1 cellular context compared by ENCODE assay signal in the genomic region with DNA sequence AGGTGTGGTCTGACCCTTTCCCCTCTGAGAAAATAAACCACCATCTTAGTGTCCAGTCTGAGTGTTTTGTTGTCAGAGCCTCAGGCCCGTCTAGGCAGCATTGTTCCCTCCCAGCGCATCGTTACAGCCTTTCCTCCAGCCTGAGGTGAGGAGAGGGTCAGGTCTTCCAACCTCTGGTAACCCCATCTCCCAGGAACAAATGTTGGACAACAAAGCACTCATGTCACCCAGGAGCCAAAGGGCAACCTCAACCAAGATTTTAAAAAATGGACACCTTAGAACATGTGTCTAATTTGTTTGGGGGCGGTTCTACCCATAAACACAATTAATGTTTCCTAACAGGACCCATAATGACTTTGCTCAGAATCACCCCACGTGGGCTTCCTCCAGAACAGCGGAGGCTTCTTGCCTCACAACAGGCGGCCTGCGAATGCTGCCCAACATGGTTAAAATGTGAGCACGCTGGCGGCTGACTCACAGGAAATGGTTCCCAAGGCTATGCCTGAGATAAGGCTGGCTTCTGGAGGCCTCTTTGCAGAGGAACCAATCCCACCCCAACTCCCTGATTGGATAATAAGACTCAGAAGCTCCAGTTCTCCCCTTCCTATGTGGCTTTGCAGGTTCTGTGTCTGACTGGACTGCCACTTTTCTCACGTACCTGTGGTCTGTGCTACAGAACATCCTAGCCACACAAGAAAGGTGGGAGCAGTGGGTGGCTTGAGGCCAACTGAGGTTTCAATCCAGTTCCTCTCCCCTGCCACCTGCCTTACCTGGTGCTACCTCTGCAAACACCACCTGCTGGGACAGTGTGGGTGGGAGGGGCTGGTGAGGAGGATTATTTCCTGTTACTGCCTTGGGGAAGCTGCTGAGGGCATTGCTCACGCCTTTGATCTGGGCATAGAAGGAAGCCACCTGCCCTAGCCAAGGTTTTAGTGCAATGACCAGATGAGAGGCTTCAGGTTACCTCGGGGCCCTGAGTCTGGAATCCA.
A peak's percentile ranks its signal among the peaks of the same experiment; 100 is the strongest.
TF ChIP-seq lines count a peak whose summit lies in the region.

No MANE protein-coding gene starts in this region.

TF ChIP-seq in K562, 482 proteins besides CTCF, POLR2A, EP300 and RAD21 (continued from another document and continues in another):
- TF ChIP-seq, protein P1, sequence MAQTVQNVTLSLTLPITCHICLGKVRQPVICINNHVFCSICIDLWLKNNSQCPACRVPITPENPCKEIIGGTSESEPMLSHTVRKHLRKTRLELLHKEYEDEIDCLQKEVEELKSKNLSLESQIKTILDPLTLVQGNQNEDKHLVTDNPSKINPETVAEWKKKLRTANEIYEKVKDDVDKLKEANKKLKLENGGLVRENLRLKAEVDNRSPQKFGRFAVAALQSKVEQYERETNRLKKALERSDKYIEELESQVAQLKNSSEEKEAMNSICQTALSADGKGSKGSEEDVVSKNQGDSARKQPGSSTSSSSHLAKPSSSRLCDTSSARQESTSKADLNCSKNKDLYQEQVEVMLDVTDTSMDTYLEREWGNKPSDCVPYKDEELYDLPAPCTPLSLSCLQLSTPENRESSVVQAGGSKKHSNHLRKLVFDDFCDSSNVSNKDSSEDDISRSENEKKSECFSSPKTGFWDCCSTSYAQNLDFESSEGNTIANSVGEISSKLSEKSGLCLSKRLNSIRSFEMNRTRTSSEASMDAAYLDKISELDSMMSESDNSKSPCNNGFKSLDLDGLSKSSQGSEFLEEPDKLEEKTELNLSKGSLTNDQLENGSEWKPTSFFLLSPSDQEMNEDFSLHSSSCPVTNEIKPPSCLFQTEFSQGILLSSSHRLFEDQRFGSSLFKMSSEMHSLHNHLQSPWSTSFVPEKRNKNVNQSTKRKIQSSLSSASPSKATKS (CRISPR knock-in tag; IDR thresholded peaks at IDR 0.05) = no peak
- TF ChIP-seq ZNF384 (IDR thresholded peaks at IDR 0.05; ENCODE audit: low read depth, low read length) (no peak), NRF1 (conservative IDR thresholded peaks at IDR 0.05 in 1 of 2, IDR thresholded peaks at IDR 0.05 in 1 of 2) (peak; percentile 67 to 70), SMC3 (conservative IDR thresholded peaks at IDR 0.05; ENCODE audit: insufficient read depth, low read depth, low read length) (no peak), SAFB2 (IDR thresholded peaks at IDR 0.05; ENCODE audit: borderline replicate concordance, low read depth, low read length, severe bottlenecking) (no peak), ETS2 (tag; IDR thresholded peaks at IDR 0.05; ENCODE audit: borderline replicate concordance, poor library complexity, severe bottlenecking) (no peak), MECOM (CRISPR knock-in tag; IDR thresholded peaks at IDR 0.05) (peak; percentile 60; the same call in 1 of the 2 replicates), RNF2 (IDR thresholded peaks at IDR 0.05) (peak; percentile 91), ZNF134 (CRISPR knock-in tag; conservative IDR thresholded peaks at IDR 0.05) (peak; percentile 58; the same call in 1 of the 2 replicates), KAT2B (IDR thresholded peaks at IDR 0.05; ENCODE audit: low read depth, low read length) (no peak), ZNF174 (CRISPR knock-in tag; IDR thresholded peaks at IDR 0.05) (no peak), TARDBP (IDR thresholded peaks at IDR 0.05) (no peak), MAZ (CRISPR knock-in tag; conservative IDR thresholded peaks at IDR 0.05 in 1 of 2, IDR thresholded peaks at IDR 0.05 in 1 of 2) (peak in 1 of 2 experiments; percentile 10; a peak in 1 of 4 replicates), HEY1 (CRISPR knock-in tag; IDR thresholded peaks at IDR 0.05; ENCODE audit: borderline replicate concordance) (no peak), FUS (optimal IDR thresholded peaks at IDR 0.05; ENCODE audit: low read depth, low read length) (no peak), FOXK1 (CRISPR knock-in tag; IDR thresholded peaks at IDR 0.05; ENCODE audit: borderline replicate concordance) (no peak), SIN3A (IDR thresholded peaks at IDR 0.05; ENCODE audit: borderline replicate concordance in 2 of 2, control insufficient read depth in 1 of 2, low read depth in 2 of 2, low read length in 2 of 2) (no peak)
- TF ChIP-seq, protein P2, sequence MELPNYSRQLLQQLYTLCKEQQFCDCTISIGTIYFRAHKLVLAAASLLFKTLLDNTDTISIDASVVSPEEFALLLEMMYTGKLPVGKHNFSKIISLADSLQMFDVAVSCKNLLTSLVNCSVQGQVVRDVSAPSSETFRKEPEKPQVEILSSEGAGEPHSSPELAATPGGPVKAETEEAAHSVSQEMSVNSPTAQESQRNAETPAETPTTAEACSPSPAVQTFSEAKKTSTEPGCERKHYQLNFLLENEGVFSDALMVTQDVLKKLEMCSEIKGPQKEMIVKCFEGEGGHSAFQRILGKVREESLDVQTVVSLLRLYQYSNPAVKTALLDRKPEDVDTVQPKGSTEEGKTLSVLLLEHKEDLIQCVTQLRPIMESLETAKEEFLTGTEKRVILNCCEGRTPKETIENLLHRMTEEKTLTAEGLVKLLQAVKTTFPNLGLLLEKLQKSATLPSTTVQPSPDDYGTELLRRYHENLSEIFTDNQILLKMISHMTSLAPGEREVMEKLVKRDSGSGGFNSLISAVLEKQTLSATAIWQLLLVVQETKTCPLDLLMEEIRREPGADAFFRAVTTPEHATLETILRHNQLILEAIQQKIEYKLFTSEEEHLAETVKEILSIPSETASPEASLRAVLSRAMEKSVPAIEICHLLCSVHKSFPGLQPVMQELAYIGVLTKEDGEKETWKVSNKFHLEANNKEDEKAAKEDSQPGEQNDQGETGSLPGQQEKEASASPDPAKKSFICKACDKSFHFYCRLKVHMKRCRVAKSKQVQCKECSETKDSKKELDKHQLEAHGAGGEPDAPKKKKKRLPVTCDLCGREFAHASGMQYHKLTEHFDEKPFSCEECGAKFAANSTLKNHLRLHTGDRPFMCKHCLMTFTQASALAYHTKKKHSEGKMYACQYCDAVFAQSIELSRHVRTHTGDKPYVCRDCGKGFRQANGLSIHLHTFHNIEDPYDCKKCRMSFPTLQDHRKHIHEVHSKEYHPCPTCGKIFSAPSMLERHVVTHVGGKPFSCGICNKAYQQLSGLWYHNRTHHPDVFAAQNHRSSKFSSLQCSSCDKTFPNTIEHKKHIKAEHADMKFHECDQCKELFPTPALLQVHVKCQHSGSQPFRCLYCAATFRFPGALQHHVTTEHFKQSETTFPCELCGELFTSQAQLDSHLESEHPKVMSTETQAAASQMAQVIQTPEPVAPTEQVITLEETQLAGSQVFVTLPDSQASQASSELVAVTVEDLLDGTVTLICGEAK (IDR thresholded peaks at IDR 0.05) = peak; percentile 30; the same call in 1 of the 2 replicates
- TF ChIP-seq, protein P2 (CRISPR knock-in tag; IDR thresholded peaks at IDR 0.05) = no peak
- TF ChIP-seq, protein P3, sequence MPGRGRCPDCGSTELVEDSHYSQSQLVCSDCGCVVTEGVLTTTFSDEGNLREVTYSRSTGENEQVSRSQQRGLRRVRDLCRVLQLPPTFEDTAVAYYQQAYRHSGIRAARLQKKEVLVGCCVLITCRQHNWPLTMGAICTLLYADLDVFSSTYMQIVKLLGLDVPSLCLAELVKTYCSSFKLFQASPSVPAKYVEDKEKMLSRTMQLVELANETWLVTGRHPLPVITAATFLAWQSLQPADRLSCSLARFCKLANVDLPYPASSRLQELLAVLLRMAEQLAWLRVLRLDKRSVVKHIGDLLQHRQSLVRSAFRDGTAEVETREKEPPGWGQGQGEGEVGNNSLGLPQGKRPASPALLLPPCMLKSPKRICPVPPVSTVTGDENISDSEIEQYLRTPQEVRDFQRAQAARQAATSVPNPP (IDR thresholded peaks at IDR 0.05; ENCODE audit: borderline replicate concordance, insufficient read depth, insufficient read length) = no peak
- TF ChIP-seq, protein P4, sequence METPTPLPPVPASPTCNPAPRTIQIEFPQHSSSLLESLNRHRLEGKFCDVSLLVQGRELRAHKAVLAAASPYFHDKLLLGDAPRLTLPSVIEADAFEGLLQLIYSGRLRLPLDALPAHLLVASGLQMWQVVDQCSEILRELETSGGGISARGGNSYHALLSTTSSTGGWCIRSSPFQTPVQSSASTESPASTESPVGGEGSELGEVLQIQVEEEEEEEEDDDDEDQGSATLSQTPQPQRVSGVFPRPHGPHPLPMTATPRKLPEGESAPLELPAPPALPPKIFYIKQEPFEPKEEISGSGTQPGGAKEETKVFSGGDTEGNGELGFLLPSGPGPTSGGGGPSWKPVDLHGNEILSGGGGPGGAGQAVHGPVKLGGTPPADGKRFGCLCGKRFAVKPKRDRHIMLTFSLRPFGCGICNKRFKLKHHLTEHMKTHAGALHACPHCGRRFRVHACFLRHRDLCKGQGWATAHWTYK (CRISPR knock-in tag; IDR thresholded peaks at IDR 0.05) = no peak; the same call in 1 of the 2 replicates
- TF ChIP-seq, protein P5, sequence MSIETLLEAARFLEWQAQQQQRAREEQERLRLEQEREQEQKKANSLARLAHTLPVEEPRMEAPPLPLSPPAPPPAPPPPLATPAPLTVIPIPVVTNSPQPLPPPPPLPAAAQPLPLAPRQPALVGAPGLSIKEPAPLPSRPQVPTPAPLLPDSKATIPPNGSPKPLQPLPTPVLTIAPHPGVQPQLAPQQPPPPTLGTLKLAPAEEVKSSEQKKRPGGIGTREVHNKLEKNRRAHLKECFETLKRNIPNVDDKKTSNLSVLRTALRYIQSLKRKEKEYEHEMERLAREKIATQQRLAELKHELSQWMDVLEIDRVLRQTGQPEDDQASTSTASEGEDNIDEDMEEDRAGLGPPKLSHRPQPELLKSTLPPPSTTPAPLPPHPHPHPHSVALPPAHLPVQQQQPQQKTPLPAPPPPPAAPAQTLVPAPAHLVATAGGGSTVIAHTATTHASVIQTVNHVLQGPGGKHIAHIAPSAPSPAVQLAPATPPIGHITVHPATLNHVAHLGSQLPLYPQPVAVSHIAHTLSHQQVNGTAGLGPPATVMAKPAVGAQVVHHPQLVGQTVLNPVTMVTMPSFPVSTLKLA (conservative IDR thresholded peaks at IDR 0.05) = peak; percentile 89 to 94
- TF ChIP-seq, protein P6, sequence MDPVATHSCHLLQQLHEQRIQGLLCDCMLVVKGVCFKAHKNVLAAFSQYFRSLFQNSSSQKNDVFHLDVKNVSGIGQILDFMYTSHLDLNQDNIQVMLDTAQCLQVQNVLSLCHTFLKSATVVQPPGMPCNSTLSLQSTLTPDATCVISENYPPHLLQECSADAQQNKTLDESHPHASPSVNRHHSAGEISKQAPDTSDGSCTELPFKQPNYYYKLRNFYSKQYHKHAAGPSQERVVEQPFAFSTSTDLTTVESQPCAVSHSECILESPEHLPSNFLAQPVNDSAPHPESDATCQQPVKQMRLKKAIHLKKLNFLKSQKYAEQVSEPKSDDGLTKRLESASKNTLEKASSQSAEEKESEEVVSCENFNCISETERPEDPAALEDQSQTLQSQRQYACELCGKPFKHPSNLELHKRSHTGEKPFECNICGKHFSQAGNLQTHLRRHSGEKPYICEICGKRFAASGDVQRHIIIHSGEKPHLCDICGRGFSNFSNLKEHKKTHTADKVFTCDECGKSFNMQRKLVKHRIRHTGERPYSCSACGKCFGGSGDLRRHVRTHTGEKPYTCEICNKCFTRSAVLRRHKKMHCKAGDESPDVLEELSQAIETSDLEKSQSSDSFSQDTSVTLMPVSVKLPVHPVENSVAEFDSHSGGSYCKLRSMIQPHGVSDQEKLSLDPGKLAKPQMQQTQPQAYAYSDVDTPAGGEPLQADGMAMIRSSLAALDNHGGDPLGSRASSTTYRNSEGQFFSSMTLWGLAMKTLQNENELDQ (CRISPR knock-in tag; IDR thresholded peaks at IDR 0.05; ENCODE audit: borderline replicate concordance) = no peak
- TF ChIP-seq, protein P7, sequence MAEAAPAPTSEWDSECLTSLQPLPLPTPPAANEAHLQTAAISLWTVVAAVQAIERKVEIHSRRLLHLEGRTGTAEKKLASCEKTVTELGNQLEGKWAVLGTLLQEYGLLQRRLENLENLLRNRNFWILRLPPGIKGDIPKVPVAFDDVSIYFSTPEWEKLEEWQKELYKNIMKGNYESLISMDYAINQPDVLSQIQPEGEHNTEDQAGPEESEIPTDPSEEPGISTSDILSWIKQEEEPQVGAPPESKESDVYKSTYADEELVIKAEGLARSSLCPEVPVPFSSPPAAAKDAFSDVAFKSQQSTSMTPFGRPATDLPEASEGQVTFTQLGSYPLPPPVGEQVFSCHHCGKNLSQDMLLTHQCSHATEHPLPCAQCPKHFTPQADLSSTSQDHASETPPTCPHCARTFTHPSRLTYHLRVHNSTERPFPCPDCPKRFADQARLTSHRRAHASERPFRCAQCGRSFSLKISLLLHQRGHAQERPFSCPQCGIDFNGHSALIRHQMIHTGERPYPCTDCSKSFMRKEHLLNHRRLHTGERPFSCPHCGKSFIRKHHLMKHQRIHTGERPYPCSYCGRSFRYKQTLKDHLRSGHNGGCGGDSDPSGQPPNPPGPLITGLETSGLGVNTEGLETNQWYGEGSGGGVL (CRISPR knock-in tag; IDR thresholded peaks at IDR 0.05) = no peak
- TF ChIP-seq, protein P8, sequence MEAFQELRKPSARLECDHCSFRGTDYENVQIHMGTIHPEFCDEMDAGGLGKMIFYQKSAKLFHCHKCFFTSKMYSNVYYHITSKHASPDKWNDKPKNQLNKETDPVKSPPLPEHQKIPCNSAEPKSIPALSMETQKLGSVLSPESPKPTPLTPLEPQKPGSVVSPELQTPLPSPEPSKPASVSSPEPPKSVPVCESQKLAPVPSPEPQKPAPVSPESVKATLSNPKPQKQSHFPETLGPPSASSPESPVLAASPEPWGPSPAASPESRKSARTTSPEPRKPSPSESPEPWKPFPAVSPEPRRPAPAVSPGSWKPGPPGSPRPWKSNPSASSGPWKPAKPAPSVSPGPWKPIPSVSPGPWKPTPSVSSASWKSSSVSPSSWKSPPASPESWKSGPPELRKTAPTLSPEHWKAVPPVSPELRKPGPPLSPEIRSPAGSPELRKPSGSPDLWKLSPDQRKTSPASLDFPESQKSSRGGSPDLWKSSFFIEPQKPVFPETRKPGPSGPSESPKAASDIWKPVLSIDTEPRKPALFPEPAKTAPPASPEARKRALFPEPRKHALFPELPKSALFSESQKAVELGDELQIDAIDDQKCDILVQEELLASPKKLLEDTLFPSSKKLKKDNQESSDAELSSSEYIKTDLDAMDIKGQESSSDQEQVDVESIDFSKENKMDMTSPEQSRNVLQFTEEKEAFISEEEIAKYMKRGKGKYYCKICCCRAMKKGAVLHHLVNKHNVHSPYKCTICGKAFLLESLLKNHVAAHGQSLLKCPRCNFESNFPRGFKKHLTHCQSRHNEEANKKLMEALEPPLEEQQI (IDR thresholded peaks at IDR 0.05) = no peak
